Comparison of ENCODE assay signal across 8 cellular contexts in genomic region chr1:246647113-246647512, GRCh38.
DNase-seq lines count a peak whose midpoint lies in the region; ATAC-seq and TF ChIP-seq lines count a peak whose summit lies in the region.

No MANE protein-coding gene starts in this region.

- H3K27me3 ChIP-seq in adipocyte (replicated peaks; ENCODE audit: control insufficient read depth, insufficient read depth, low read length), result no peaks in the 10 kb centered on the region

- peaks cover 6% of the 10 kb centered on the region for H3K4me1 Mint-ChIP-seq in stimulated activated effector memory CD8-positive, alpha-beta T cell treated with anti-CD3 and anti-CD28 coated beads, Interleukin-12 subunit alpha, Interleukin-12 subunit beta, amount 100 ng/mL, for 72 hours
- H3K4me1 Mint-ChIP-seq in naive thymus-derived CD8-positive, alpha-beta T cell, result peaks cover 14 to 21% (median 16%) of the 10 kb centered on the region in 4 donors

- no peak overlapping the region for H3K4me3 Mint-ChIP-seq in stimulated activated effector memory CD8-positive, alpha-beta T cell treated with anti-CD3 and anti-CD28 coated beads, Interleukin-12 subunit alpha, Interleukin-12 subunit beta, amount 100 ng/mL, for 72 hours
- no peak overlapping the region for H3K4me3 Mint-ChIP-seq in naive thymus-derived CD8-positive, alpha-beta T cell

- H3K36me3 Mint-ChIP-seq in stimulated activated effector memory CD8-positive, alpha-beta T cell treated with anti-CD3 and anti-CD28 coated beads, Interleukin-12 subunit alpha, Interleukin-12 subunit beta, amount 100 ng/mL, for 72 hours, result peaks cover 91% of the 10 kb centered on the region
- peaks cover 15 to 84% (median 29%) of the 10 kb centered on the region in 3 donors for H3K36me3 Mint-ChIP-seq in naive thymus-derived CD8-positive, alpha-beta T cell

- H3K4me3 ChIP-seq in adipocyte (ENCODE audit: low read length) (peak overlapping the region; percentile 69), skeletal muscle cell (ENCODE audit: low read depth, low read length) (peak overlapping the region; percentile 8)

- ATAC-seq in stimulated activated effector memory CD8-positive, alpha-beta T cell treated with anti-CD3 and anti-CD28 coated beads, Interleukin-12 subunit alpha, Interleukin-12 subunit beta, amount 100 ng/mL, for 72 hours, result no peak
- ATAC-seq in naive thymus-derived CD8-positive, alpha-beta T cell, result no peak
- ATAC-seq in GM19395 (IDR thresholded peaks at IDR 0.05; ENCODE audit: unreplicated experiment), result no peak

- H3K9me3 Mint-ChIP-seq in stimulated activated effector memory CD8-positive, alpha-beta T cell treated with anti-CD3 and anti-CD28 coated beads, Interleukin-12 subunit alpha, Interleukin-12 subunit beta, amount 100 ng/mL, for 72 hours, result peaks cover 4% of the 10 kb centered on the region
- H3K9me3 Mint-ChIP-seq in naive thymus-derived CD8-positive, alpha-beta T cell, result peaks cover 0 to 10% (median 0%) of the 10 kb centered on the region in 9 donors

- no peaks in the 10 kb centered on the region for H3K27me3 Mint-ChIP-seq in naive thymus-derived CD8-positive, alpha-beta T cell

- H3K9me3 ChIP-seq in adipocyte (ENCODE audit: control insufficient read depth, low read length), result no peaks in the 10 kb centered on the region

- CTCF ChIA-PET in HEK293T (lab: Yijun Ruan, JAX), result no interaction called here

- peak overlapping the region; percentile 73 for H3K9ac ChIP-seq in adipocyte (ENCODE audit: low read length)

- POLR2A ChIA-PET in HEK293T (lab: Yijun Ruan, JAX), result no interaction called here
- POLR2A ChIA-PET in naive thymus-derived CD8-positive, alpha-beta T cell (lab: Charles Lee), result no interaction called here

- DNase-seq in HEK293T (ENCODE audit: extremely low spot score), result peak; percentile 37
- peak; percentile 63 for DNase-seq in adipocyte (ENCODE audit: low read depth)
- peak; percentile 81 for DNase-seq in hepatic stellate cell (ENCODE audit: low spot score)
- DNase-seq in skeletal muscle cell (ENCODE audit: low read depth), result peak; percentile 43
- DNase-seq in stimulated activated effector memory CD8-positive, alpha-beta T cell treated with anti-CD3 and anti-CD28 coated beads, Interleukin-12 subunit alpha, Interleukin-12 subunit beta, amount 100 ng/mL, for 72 hours (ENCODE audit: low spot score in 2 of 2), result no peak
- DNase-seq in naive thymus-derived CD8-positive, alpha-beta T cell, result no peak
- DNase-seq in activated CD4-positive, alpha-beta T cell treated with anti-CD3 and anti-CD28 coated beads for 1 hour, result no peak

- peaks cover 16% of the 10 kb centered on the region for H3K4me1 ChIP-seq in adipocyte (ENCODE audit: control insufficient read depth, insufficient read depth, low read length)

- H3K27ac Mint-ChIP-seq in stimulated activated effector memory CD8-positive, alpha-beta T cell treated with anti-CD3 and anti-CD28 coated beads, Interleukin-12 subunit alpha, Interleukin-12 subunit beta, amount 100 ng/mL, for 72 hours, result no peak overlapping the region
- H3K27ac Mint-ChIP-seq in naive thymus-derived CD8-positive, alpha-beta T cell, result peak overlapping the region in 2 of 10 donors; percentile 2 to 43

- peaks cover 53% of the 10 kb centered on the region for H3K36me3 ChIP-seq in adipocyte (ENCODE audit: control insufficient read depth, insufficient read depth, low read length, severe bottlenecking)

TF ChIP-seq in HEK293T, 16 proteins besides CTCF, POLR2A, EP300 and RAD21:
- TF ChIP-seq SUZ12 (IDR thresholded peaks at IDR 0.05) (no peak), BHLHE40 (IDR thresholded peaks at IDR 0.05; ENCODE audit: borderline replicate concordance) (no peak), ZNF384 (IDR thresholded peaks at IDR 0.05) (no peak), LEF1 (IDR thresholded peaks at IDR 0.05; ENCODE audit: borderline replicate concordance) (no peak), NFRKB (IDR thresholded peaks at IDR 0.05) (no peak), ARNT (IDR thresholded peaks at IDR 0.05) (no peak), ELF4 (IDR thresholded peaks at IDR 0.05) (no peak), SP1 (IDR thresholded peaks at IDR 0.05) (no peak), FOXM1 (IDR thresholded peaks at IDR 0.05; ENCODE audit: borderline replicate concordance) (no peak), L3MBTL2 (conservative IDR thresholded peaks at IDR 0.05) (no peak), FOXA1 (IDR thresholded peaks at IDR 0.05) (no peak), FOXK2 (IDR thresholded peaks at IDR 0.05) (no peak), CTBP1 (IDR thresholded peaks at IDR 0.05; ENCODE audit: borderline replicate concordance) (no peak), TARDBP (IDR thresholded peaks at IDR 0.05) (no peak), HDGF (IDR thresholded peaks at IDR 0.05; ENCODE audit: borderline replicate concordance) (no peak)
- TF ChIP-seq, protein P1, sequence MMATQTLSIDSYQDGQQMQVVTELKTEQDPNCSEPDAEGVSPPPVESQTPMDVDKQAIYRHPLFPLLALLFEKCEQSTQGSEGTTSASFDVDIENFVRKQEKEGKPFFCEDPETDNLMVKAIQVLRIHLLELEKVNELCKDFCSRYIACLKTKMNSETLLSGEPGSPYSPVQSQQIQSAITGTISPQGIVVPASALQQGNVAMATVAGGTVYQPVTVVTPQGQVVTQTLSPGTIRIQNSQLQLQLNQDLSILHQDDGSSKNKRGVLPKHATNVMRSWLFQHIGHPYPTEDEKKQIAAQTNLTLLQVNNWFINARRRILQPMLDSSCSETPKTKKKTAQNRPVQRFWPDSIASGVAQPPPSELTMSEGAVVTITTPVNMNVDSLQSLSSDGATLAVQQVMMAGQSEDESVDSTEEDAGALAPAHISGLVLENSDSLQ (IDR thresholded peaks at IDR 0.05), result no peak
TF ChIP-seq in HEK293T: peak in this region for 0.

Comparison
In these comparisons a context has a peak if more than half of its experiments do, and no peak if none do; other contexts are left out.
1. DNase-seq: peak in HEK293T (single experiment), adipocyte (single experiment), hepatic stellate cell (single experiment) and skeletal muscle cell (single experiment); none in stimulated activated effector memory CD8-positive, alpha-beta T cell treated with anti-CD3 and anti-CD28 coated beads, Interleukin-12 subunit alpha, Interleukin-12 subunit beta, amount 100 ng/mL, for 72 hours (0 of 2), naive thymus-derived CD8-positive, alpha-beta T cell (0 of 10) and activated CD4-positive, alpha-beta T cell treated with anti-CD3 and anti-CD28 coated beads for 1 hour (single experiment).